In the genomic region with DNA sequence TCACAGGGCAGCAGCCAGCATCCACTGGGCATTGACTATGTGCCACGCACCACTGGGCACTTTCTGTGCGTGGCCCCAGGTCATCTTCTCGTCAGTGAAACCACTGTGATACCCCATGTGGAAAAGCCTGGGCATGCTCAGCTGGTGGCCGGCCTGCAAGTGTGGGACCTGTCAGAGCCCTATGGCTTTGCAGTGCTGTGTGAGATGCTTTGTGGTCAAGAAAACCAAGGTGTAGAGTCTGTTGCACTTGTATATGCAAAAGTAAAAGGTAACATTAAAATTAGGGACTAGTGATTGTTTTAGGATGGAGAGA, we compare ENCODE assay signal across 17 cellular contexts.
A peak's percentile ranks its signal among the peaks of the same experiment; 100 is the strongest.
DNase-seq lines count a peak whose midpoint lies in the region; ATAC-seq and TF ChIP-seq lines count a peak whose summit lies in the region.
"Had no signal": no experiment of that assay in that cellular context is flagged by ENCODE, and none has a peak within 500 bp of the region (broad histone marks: within the 10 kb centered on the region; RNA-seq: fewer than 3 reads in every experiment).

No MANE protein-coding gene starts in this region.

- no peaks in the 10 kb centered on the region for H3K4me1 ChIP-seq in SJCRH30

- no peak for TF ChIP-seq CTCF in GM13977 (IDR thresholded peaks at IDR 0.05; ENCODE audit: extremely low read depth, insufficient read depth, missing control alignments)

- H3K27me3 ChIP-seq in SJCRH30, result no peaks in the 10 kb centered on the region

- peaks cover 27% of the 10 kb centered on the region for H3K36me3 ChIP-seq in SJCRH30

- no peak overlapping the region for H3K27ac ChIP-seq in SJCRH30

- no peak for DNase-seq in SJCRH30
- no peak for DNase-seq in GM13977 (ENCODE audit: low spot score)
- DNase-seq in NCI-H2081 treated with DMSO at 0.1 percent for 48 hours (lab: John Stamatoyannopoulos, UW), result no peak
- no peak for DNase-seq in Right ventricle myocardium superior
- DNase-seq: activated CD8-positive, alpha-beta memory T cell treated with anti-CD3 and anti-CD28 coated beads, Interleukin-2, amount 50 U/mL, for 4 hours; effector CD4-positive, alpha-beta T cell; hippocampal formation; Karpas-422; NCI-H146; NCI-H748 treated with DMSO at 0.1 percent for 48 hours; T-helper 1 cell had no signal

- no peak for TF ChIP-seq POLR2A in GM18505 (IDR thresholded peaks at IDR 0.05; ENCODE audit: borderline replicate concordance, extremely low read depth, insufficient read depth, insufficient read length)

- no peak overlapping the region for H3K4me3 ChIP-seq in SJCRH30

- ATAC-seq in GM18505 (IDR thresholded peaks at IDR 0.05; ENCODE audit: unreplicated experiment) (peak; percentile 40), GM19452 (IDR thresholded peaks at IDR 0.05; ENCODE audit: unreplicated experiment) (peak; percentile 63), HG02642 (IDR thresholded peaks at IDR 0.05; ENCODE audit: poor library complexity, unreplicated experiment) (peak; percentile 21), HG03460 (IDR thresholded peaks at IDR 0.05; ENCODE audit: unreplicated experiment) (peak; percentile 29), Right ventricle myocardium superior (ENCODE audit: poor library complexity) (no peak)
- ATAC-seq: activated CD4-positive, CD25-positive, alpha-beta regulatory T cell treated with anti-CD3 and anti-CD28 coated beads, Interleukin-2, amount 50 U/mL, for 24 hours; HCT116 had no signal

- in situ Hi-C loops in GM13977 (cut with MboI; ENCODE audit: low pct_unique_long_range_greater_than_20kb, low sequenced_read_pairs, unreplicated experiment), result no loop called here

- no peaks in the 10 kb centered on the region for H3K9me3 ChIP-seq in SJCRH30 (replicated peaks)

- intact Hi-C loops in Right ventricle myocardium superior (cut with DNase I), result no loop called here
